21 cellular contexts compared by ENCODE assay signal in genomic region chr6:7687145-7688113, GRCh38. TPM values are rescaled to one million over a fixed set of nuclear protein-coding genes. Genes with fewer than 3 reads are reported as not detected.
DNase-seq lines count a peak whose midpoint lies in the region; ATAC-seq, FAIRE-seq and TF ChIP-seq lines count a peak whose summit lies in the region.
"Had no signal": no experiment of that assay in that cellular context is flagged by ENCODE, and none has a peak within 500 bp of the region (broad histone marks: within the 10 kb centered on the region; RNA-seq: fewer than 3 reads in every experiment).

No MANE protein-coding gene starts in this region.

- TF ChIP-seq EP300 in HepG2 (IDR thresholded peaks at IDR 0.05; ENCODE audit: low read depth in 2 of 2, low read length in 2 of 2) (no peak), HepG2 (CRISPR knock-in tag; IDR thresholded peaks at IDR 0.05; ENCODE audit: borderline replicate concordance) (no peak)

- H4K20me1 ChIP-seq in HepG2 (ENCODE audit: insufficient read depth, low read length) (no peaks in the 10 kb centered on the region), hepatocyte (ENCODE audit: insufficient read depth, poor library complexity, severe bottlenecking) (no peaks in the 10 kb centered on the region)
- H4K20me1 ChIP-seq: BLaER1 treated with 17β-estradiol and CSF1 and Interleukin-3, amounts not matched to agents 10 nM and 100 nM had no signal

- no peaks in the 10 kb centered on the region for H3K9me2 ChIP-seq in hepatocyte (replicated peaks; ENCODE audit: insufficient read depth)

- H3K4me3 ChIP-seq in HepG2 (replicated peaks in 1 of 3; ENCODE audit: insufficient read depth in 1 of 3, low read depth in 2 of 3, low read length in 3 of 3) (no peak overlapping the region), hepatocyte (no peak overlapping the region)
- H3K4me3 ChIP-seq: BLaER1 treated with 17β-estradiol and CSF1 and Interleukin-3, amounts not matched to agents 10 nM and 100 nM had no signal

- POLR2A ChIA-PET in HepG2 (lab: Yijun Ruan, JAX): no interaction called here

- peaks cover 14% of the 10 kb centered on the region for H3K4me1 ChIP-seq in HepG2 (ENCODE audit: insufficient read depth, low read length)
- H3K4me1 ChIP-seq in hepatocyte (ENCODE audit: insufficient read depth): no peaks in the 10 kb centered on the region

- intact Hi-C loops in HepG2 (cut with micrococcal nuclease; ENCODE audit: unreplicated experiment): no loop called here

- H3K4me2 ChIP-seq in HepG2 (ENCODE audit: low read depth, low read length): no peak overlapping the region
- H3K4me2 ChIP-seq in hepatocyte: no peak overlapping the region
- H3K4me2 ChIP-seq: BLaER1 treated with 17β-estradiol and CSF1 and Interleukin-3, amounts not matched to agents 10 nM and 100 nM had no signal

- H2AFZ ChIP-seq in HepG2 (ENCODE audit: low read length) (no peak overlapping the region), hepatocyte (no peak overlapping the region)

- in situ Hi-C loops in HepG2 (cut with HindIII; ENCODE audit: extremely low pct_ligation_motif_present, low pct_unique_long_range_greater_than_20kb): no loop called here

- H3K27me3 ChIP-seq in HepG2 (ENCODE audit: control insufficient read depth in 1 of 2, insufficient read depth in 2 of 2, low read length in 2 of 2) (peaks cover 0 to 8% of the 10 kb centered on the region in 2 experiments; a peak in 2 of 5 replicates), hepatocyte (no peaks in the 10 kb centered on the region)
- H3K27me3 ChIP-seq: BLaER1 treated with 17β-estradiol and CSF1 and Interleukin-3, amounts not matched to agents 10 nM and 100 nM had no signal

- H3K27ac ChIP-seq in HepG2 (ENCODE audit: extremely low read length, insufficient read depth, low read length): no peak overlapping the region
- no peak overlapping the region for H3K27ac ChIP-seq in hepatocyte
- H3K27ac ChIP-seq: 22Rv1; BLaER1 treated with 17β-estradiol and CSF1 and Interleukin-3, amounts not matched to agents 10 nM and 100 nM; HL-60 had no signal

- BruUV-seq in HepG2 (replicated peaks; lab: Mats Ljungman, UMichigan): no TSS peak

- no peak for TF ChIP-seq RAD21 in HepG2 (CRISPR knock-in tag; IDR thresholded peaks at IDR 0.05)

- TF ChIP-seq POLR2A in HepG2 (IDR thresholded peaks at IDR 0.05; ENCODE audit: insufficient read depth in 1 of 2, low read depth in 2 of 2, low read length in 2 of 2): no peak

- ATAC-seq in HepG2: no peak

- 5% methylated on average over 8 of the region's 8 CpGs for WGBS in HepG2 (ENCODE audit: low lambda C conversion rate)
- WGBS in hepatocyte (ENCODE audit: low lambda C conversion rate, missing lambda C conversion rate): 69% methylated on average over 8 of the region's 8 CpGs

- H3K9me3 ChIP-seq in HepG2 (ENCODE audit: low read length) (no peaks in the 10 kb centered on the region), hepatocyte (ENCODE audit: low read depth) (no peaks in the 10 kb centered on the region)
- H3K9me3 ChIP-seq: BLaER1 treated with 17β-estradiol and CSF1 and Interleukin-3, amounts not matched to agents 10 nM and 100 nM had no signal

- peak in 2 of 3 experiments; percentile 10 to 13 for DNase-seq in NCI-H1417 (lab: John Stamatoyannopoulos, UW)
- no peak for DNase-seq in NCI-H1417 treated with DMSO at 0.1 percent for 48 hours (lab: John Stamatoyannopoulos, UW)
- peak; percentile 71 for DNase-seq in DMS53 (lab: John Stamatoyannopoulos, UW)
- DNase-seq in NCI-H2029 treated with DMSO at 0.1 percent for 48 hours (lab: John Stamatoyannopoulos, UW): peak; percentile 64
- DNase-seq in HepG2 (ENCODE audit: low spot score): peak; percentile 14
- DNase-seq in NCI-H446 (lab: John Stamatoyannopoulos, UW): no peak
- no peak for DNase-seq in NCI-H526 (lab: John Stamatoyannopoulos, UW)
- DNase-seq in hepatocyte (ENCODE audit: low spot score): no peak
- DNase-seq: ACHN; Calu3; CD4-positive, CD25-positive, alpha-beta regulatory T cell; DMS 273 treated with DMSO at 0.1 percent for 48 hours; DMS79 treated with DMSO at 0.1 percent for 48 hours; EL; GDM1; HCEC 1CT; HFFc6 had no signal

- CTCF ChIA-PET in HepG2 (lab: Yijun Ruan, JAX; ENCODE audit: low intra/inter-chr PET ratio, low total read pairs): no interaction called here

- FAIRE-seq in HepG2 (lab: Jason Lieb, UNC): no peak
- FAIRE-seq: GM19239 had no signal

- no peak overlapping the region for H3K9ac ChIP-seq in HepG2 (ENCODE audit: insufficient read depth, low read depth, low read length)
- H3K9ac ChIP-seq: BLaER1 treated with 17β-estradiol and CSF1 and Interleukin-3, amounts not matched to agents 10 nM and 100 nM had no signal

- H3K79me2 ChIP-seq in HepG2 (ENCODE audit: insufficient read depth, low read length) (no peaks in the 10 kb centered on the region), hepatocyte (no peaks in the 10 kb centered on the region)

- no peaks in the 10 kb centered on the region for H3K36me3 ChIP-seq in HepG2 (replicated peaks in 1 of 2; ENCODE audit: control insufficient read depth in 1 of 2, insufficient read depth in 2 of 2, low read length in 2 of 2)
- H3K36me3 ChIP-seq in hepatocyte (replicated peaks; ENCODE audit: insufficient read depth, low read depth): no peaks in the 10 kb centered on the region
- H3K36me3 ChIP-seq: BLaER1 treated with 17β-estradiol and CSF1 and Interleukin-3, amounts not matched to agents 10 nM and 100 nM had no signal

- TF ChIP-seq CTCF in HepG2 (CRISPR knock-in tag; IDR thresholded peaks at IDR 0.05) (no peak), hepatocyte (IDR thresholded peaks at IDR 0.05; ENCODE audit: poor library complexity) (no peak)

TF ChIP-seq in HepG2, 621 proteins besides CTCF, POLR2A, EP300 and RAD21:
- TF ChIP-seq CBX2 (IDR thresholded peaks at IDR 0.05; ENCODE audit: low read depth, low read length): 0 out of 2 replicates have a peak, but pooled peaks have one; percentile 77
- TF ChIP-seq CBX2 (CRISPR knock-in tag; IDR thresholded peaks at IDR 0.05; ENCODE audit: low read depth): no peak
- no peak for TF ChIP-seq ARID3A (IDR thresholded peaks at IDR 0.05; ENCODE audit: low read depth, low read length)
- no peak for TF ChIP-seq KAT7 (CRISPR knock-in tag; IDR thresholded peaks at IDR 0.05; ENCODE audit: borderline replicate concordance)
- no peak for TF ChIP-seq CHCHD3 (CRISPR knock-in tag; IDR thresholded peaks at IDR 0.05)
- TF ChIP-seq MIER2 (CRISPR knock-in tag; IDR thresholded peaks at IDR 0.05): no peak
- TF ChIP-seq HOXA9 (CRISPR knock-in tag; IDR thresholded peaks at IDR 0.05; ENCODE audit: borderline replicate concordance): no peak

RNA-seq across cellular contexts. Expression of gene BMP6, which starts 38.5 kb away (rescaled TPM):
- total RNA-seq in HepG2 (2016; rRNA removed; fragmentation: Illumina TruSeq; extraction: Trizol) (0.09 TPM in 1 of 2 replicates, not detected in the other), hepatocyte (2.9 and 4.3 TPM in 2 replicates)
- not detected in 2 replicates for total RNA-seq in HepG2 (2016; cell fraction: cytosol; rRNA removed; fragmentation: Illumina TruSeq; extraction: Trizol; ENCODE audit: low read depth)
- not detected in 2 replicates for total RNA-seq in HepG2 (2016; cell fraction: insoluble cytoplasmic fraction; rRNA removed; fragmentation: Illumina TruSeq; extraction: Trizol)
- total RNA-seq in HepG2 (2016; cell fraction: membrane; rRNA removed; fragmentation: Illumina TruSeq; extraction: Trizol): not detected in 2 replicates
- not detected in 2 replicates for total RNA-seq in HepG2 (2016; cell fraction: nucleus; rRNA removed; fragmentation: Illumina TruSeq; extraction: Trizol)
- polyA plus RNA-seq in HepG2 (2011; rRNA removed) (0.14 and 0.18 TPM in 2 replicates), hepatocyte (3.5 and 4.0 TPM in 2 replicates)
- polyA plus RNA-seq in HepG2 (2011; cell fraction: cytosol; rRNA removed): 0.11 and 0.17 TPM in 2 replicates
- 0.10 and 0.13 TPM in 2 replicates for polyA plus RNA-seq in HepG2 (2011; cell fraction: nucleus; rRNA removed)
- 0.07 and 0.41 TPM in 2 replicates for polyA plus RNA-seq in HepG2 (2012)
- not detected in 2 replicates for polyA plus RNA-seq in HepG2 (2016; cell fraction: cytosol; fragmentation: Illumina TruSeq; extraction: Trizol; ENCODE audit: low read depth)
- not detected in 2 replicates for polyA plus RNA-seq in HepG2 (2016; cell fraction: insoluble cytoplasmic fraction; fragmentation: Illumina TruSeq; extraction: Trizol; ENCODE audit: low read depth)
- not detected in 2 replicates for polyA plus RNA-seq in HepG2 (2016; cell fraction: membrane; fragmentation: Illumina TruSeq; extraction: Trizol; ENCODE audit: low read depth)
- not detected in 2 replicates for polyA plus RNA-seq in HepG2 (2016; cell fraction: nucleus; fragmentation: Illumina TruSeq; extraction: Trizol; ENCODE audit: insufficient read depth, low read depth)
- 0.54 and 62.0 TPM in 2 replicates for polyA minus RNA-seq in HepG2 (2011; rRNA and poly(A)+ RNA removed; ENCODE audit: low replicate concordance)
- polyA minus RNA-seq in HepG2 (2011; cell fraction: cytosol; rRNA and poly(A)+ RNA removed): 0.30 and 0.35 TPM in 2 replicates
- polyA minus RNA-seq in HepG2 (2011; cell fraction: nucleus; rRNA and poly(A)+ RNA removed): 0.25 and 0.39 TPM in 2 replicates
- polyA plus RNA-seq: CD4-positive, CD25-positive, alpha-beta regulatory T cell had no signal

Comparison
In these comparisons a context has a peak if more than half of its experiments do, and no peak if none do; other contexts are left out.
1. DNase-seq: peak in NCI-H1417 (2 of 3), DMS53 (single experiment), NCI-H2029 treated with DMSO at 0.1 percent for 48 hours (single experiment) and HepG2 (single experiment); none in NCI-H1417 treated with DMSO at 0.1 percent for 48 hours (single experiment), NCI-H446 (0 of 2), NCI-H526 (0 of 2) and hepatocyte (single experiment).